ENCODE assay signal across 13 cellular contexts in the genomic region with DNA sequence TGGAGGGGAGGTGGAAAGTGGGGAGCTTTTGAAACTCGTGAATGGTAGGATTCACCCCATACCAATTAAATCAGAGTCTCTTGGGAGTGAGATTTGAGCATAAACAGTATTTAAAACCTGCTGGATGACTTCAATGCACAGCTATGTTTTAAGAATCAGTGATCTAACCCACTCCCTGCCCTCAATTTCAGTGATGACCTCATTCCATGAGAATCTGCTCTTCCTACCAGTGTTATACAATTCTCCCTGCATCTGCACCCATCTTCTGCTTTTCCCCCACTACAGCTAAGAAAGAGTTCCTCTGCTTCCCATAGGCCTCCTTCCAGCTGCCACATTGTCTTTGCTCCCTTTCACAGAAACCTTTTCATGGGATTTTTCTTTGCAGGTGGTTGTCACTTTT. TPM values are rescaled to one million over a fixed set of nuclear protein-coding genes. Genes with fewer than 3 reads are reported as not detected.
DNase-seq lines count a peak whose midpoint lies in the region; ATAC-seq and TF ChIP-seq lines count a peak whose summit lies in the region.
"Had no signal": no experiment of that assay in that cellular context is flagged by ENCODE, and none has a peak within 500 bp of the region (broad histone marks: within the 10 kb centered on the region; RNA-seq: fewer than 3 reads in every experiment).

No MANE protein-coding gene starts in this region.

- WGBS in smooth muscle cell (ENCODE audit: low lambda C conversion rate): 13% methylated on average over 1 of the region's 1 CpG

- H3K36me3 ChIP-seq in adipocyte (ENCODE audit: control insufficient read depth, insufficient read depth, low read length, severe bottlenecking) (no peaks in the 10 kb centered on the region), smooth muscle cell (ENCODE audit: low read depth) (no peaks in the 10 kb centered on the region)
- H3K36me3 ChIP-seq: upper lobe of left lung had no signal

- DNase-seq in DMS53 (lab: John Stamatoyannopoulos, UW) (peak; percentile 33), DMS53 treated with DMSO at 0.1 percent for 48 hours (lab: John Stamatoyannopoulos, UW; ENCODE audit: unreplicated experiment) (no peak), adipocyte (ENCODE audit: low read depth) (peak; percentile 61), hepatic stellate cell (ENCODE audit: low spot score) (peak; percentile 47), smooth muscle cell (lab: John Stamatoyannopoulos, UW; ENCODE audit: unreplicated experiment) (no peak), dermis blood vessel endothelial cell (no peak), GM13977 (ENCODE audit: low spot score) (no peak)
- DNase-seq: activated CD4-positive, alpha-beta T cell treated with anti-CD3 and anti-CD28 coated beads, Interleukin-2, amount 50 U/mL, for 4 hours; activated effector memory CD4-positive, alpha-beta T cell treated with Interleukin-2 at 50 U/mL for 16 hours; erythroblast; left colon; upper lobe of left lung had no signal

- H2AFZ ChIP-seq in smooth muscle cell (ENCODE audit: low read depth): no peak overlapping the region

- H3K9me3 ChIP-seq in adipocyte (ENCODE audit: control insufficient read depth, low read length) (no peaks in the 10 kb centered on the region), smooth muscle cell (replicated peaks; ENCODE audit: low read depth) (no peaks in the 10 kb centered on the region)
- H3K9me3 ChIP-seq: upper lobe of left lung had no signal

- H3K4me3 ChIP-seq in adipocyte (ENCODE audit: low read length) (no peak overlapping the region), smooth muscle cell (no peak overlapping the region)
- H3K4me3 ChIP-seq: upper lobe of left lung had no signal

- ATAC-seq in HG02571 (IDR thresholded peaks at IDR 0.05; ENCODE audit: unreplicated experiment): no peak
- ATAC-seq: left colon had no signal

- peak overlapping the region; percentile 37 for H3K4me2 ChIP-seq in smooth muscle cell

- H3K9ac ChIP-seq in adipocyte (ENCODE audit: low read length) (no peak overlapping the region), smooth muscle cell (ENCODE audit: low read depth) (no peak overlapping the region)

- TF ChIP-seq CTCF in smooth muscle cell (IDR thresholded peaks at IDR 0.05; ENCODE audit: borderline replicate concordance, insufficient read depth, poor library complexity, severe bottlenecking): no peak
- no peak for TF ChIP-seq CTCF in GM13977 (IDR thresholded peaks at IDR 0.05; ENCODE audit: extremely low read depth, insufficient read depth, missing control alignments)

- in situ Hi-C loops in GM13977 (cut with MboI; ENCODE audit: low pct_unique_long_range_greater_than_20kb, low sequenced_read_pairs, unreplicated experiment): no loop called here

- no peaks in the 10 kb centered on the region for H3F3A ChIP-seq in smooth muscle cell (ENCODE audit: low read depth)

- peak overlapping the region; percentile 66 for H3K27ac ChIP-seq in smooth muscle cell (ENCODE audit: low read depth)
- H3K27ac ChIP-seq: upper lobe of left lung had no signal

- no peaks in the 10 kb centered on the region for H3K79me2 ChIP-seq in smooth muscle cell (ENCODE audit: low read depth)

- H3K27me3 ChIP-seq in adipocyte (replicated peaks; ENCODE audit: control insufficient read depth, insufficient read depth, low read length): no peaks in the 10 kb centered on the region
- no peaks in the 10 kb centered on the region for H3K27me3 ChIP-seq in smooth muscle cell (ENCODE audit: low read depth)
- H3K27me3 ChIP-seq: upper lobe of left lung had no signal

- H3K4me1 ChIP-seq in adipocyte (ENCODE audit: control insufficient read depth, insufficient read depth, low read length) (peaks cover 4% of the 10 kb centered on the region), smooth muscle cell (ENCODE audit: low read depth) (peaks cover 9% of the 10 kb centered on the region)
- H3K4me1 ChIP-seq: upper lobe of left lung had no signal

- H4K20me1 ChIP-seq in smooth muscle cell (ENCODE audit: low read depth): no peaks in the 10 kb centered on the region

RNA-seq across cellular contexts. Expression of gene H2AZ1, which starts 18.3 kb away (rescaled TPM):
- 469 and 497 TPM in 2 replicates for total RNA-seq in smooth muscle cell
- polyA plus RNA-seq in smooth muscle cell: 531 and 534 TPM in 2 replicates
- 303 and 446 TPM in 2 replicates for total RNA-seq in dermis blood vessel endothelial cell

RNA-seq across cellular contexts. Expression of gene DNAJB14, which starts 21.9 kb away (rescaled TPM):
- total RNA-seq in smooth muscle cell (62.7 and 87.2 TPM in 2 replicates), dermis blood vessel endothelial cell (59.3 and 79.0 TPM in 2 replicates)
- 18.8 and 29.8 TPM in 2 replicates for polyA plus RNA-seq in smooth muscle cell

Comparison
In these comparisons a context has a peak if more than half of its experiments do, and no peak if none do; other contexts are left out.
1. DNase-seq: peak in DMS53 (single experiment), adipocyte (single experiment) and hepatic stellate cell (single experiment); none in DMS53 treated with DMSO at 0.1 percent for 48 hours (single experiment), smooth muscle cell (single experiment), dermis blood vessel endothelial cell (single experiment) and GM13977 (single experiment).